1 cellular context compared by ENCODE assay signal in the genomic region with DNA sequence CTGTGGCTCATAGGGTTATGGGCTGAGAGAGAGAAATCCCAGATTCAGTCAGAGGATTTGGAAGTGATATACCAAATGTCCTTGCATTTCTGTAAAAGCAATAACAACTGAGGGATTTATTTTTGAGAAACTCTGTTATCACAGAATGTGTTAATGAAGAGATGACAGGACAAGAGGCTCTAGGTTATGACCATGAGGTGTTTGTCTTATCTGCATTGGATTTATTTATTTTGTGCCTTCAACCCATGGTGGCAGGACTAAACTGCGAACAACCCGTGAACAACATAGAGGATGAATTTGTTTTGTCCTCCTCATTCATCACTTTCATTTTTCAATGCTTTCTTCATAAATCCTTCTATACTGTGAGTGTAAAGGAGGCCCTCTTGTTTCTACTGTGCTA.
TF ChIP-seq lines count a peak whose summit lies in the region.

No MANE protein-coding gene starts in this region.

TF ChIP-seq in IMR-90, 13 proteins besides CTCF, POLR2A, EP300 and RAD21:
- TF ChIP-seq, protein P1, sequence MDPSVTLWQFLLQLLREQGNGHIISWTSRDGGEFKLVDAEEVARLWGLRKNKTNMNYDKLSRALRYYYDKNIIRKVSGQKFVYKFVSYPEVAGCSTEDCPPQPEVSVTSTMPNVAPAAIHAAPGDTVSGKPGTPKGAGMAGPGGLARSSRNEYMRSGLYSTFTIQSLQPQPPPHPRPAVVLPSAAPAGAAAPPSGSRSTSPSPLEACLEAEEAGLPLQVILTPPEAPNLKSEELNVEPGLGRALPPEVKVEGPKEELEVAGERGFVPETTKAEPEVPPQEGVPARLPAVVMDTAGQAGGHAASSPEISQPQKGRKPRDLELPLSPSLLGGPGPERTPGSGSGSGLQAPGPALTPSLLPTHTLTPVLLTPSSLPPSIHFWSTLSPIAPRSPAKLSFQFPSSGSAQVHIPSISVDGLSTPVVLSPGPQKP (IDR thresholded peaks at IDR 0.05; ENCODE audit: borderline replicate concordance, low read depth, low read length): no peak
- no peak for TF ChIP-seq MAFK (IDR thresholded peaks at IDR 0.05; ENCODE audit: low read depth, low read length)
- TF ChIP-seq MAZ (IDR thresholded peaks at IDR 0.05; ENCODE audit: borderline replicate concordance, low read depth, low read length): no peak
- no peak for TF ChIP-seq CHD1 (IDR thresholded peaks at IDR 0.05; ENCODE audit: low read depth, low read length)
- no peak for TF ChIP-seq RCOR1 (IDR thresholded peaks at IDR 0.05; ENCODE audit: insufficient replicate concordance, low read length)
- TF ChIP-seq BHLHE40 (IDR thresholded peaks at IDR 0.05; ENCODE audit: low read depth, low read length): no peak
- no peak for TF ChIP-seq FOS (IDR thresholded peaks at IDR 0.05; ENCODE audit: low read depth, low read length)
- no peak for TF ChIP-seq RFX5 (IDR thresholded peaks at IDR 0.05; ENCODE audit: low read depth, low read length)
- no peak for TF ChIP-seq SMC3 (IDR thresholded peaks at IDR 0.05; ENCODE audit: low read depth, low read length)
- TF ChIP-seq MXI1 (IDR thresholded peaks at IDR 0.05; ENCODE audit: borderline replicate concordance, low read depth, low read length): no peak
- no peak for TF ChIP-seq NFE2L2 (IDR thresholded peaks at IDR 0.05; ENCODE audit: low read depth, low read length)
